8 cellular contexts compared by ENCODE assay signal in genomic region chr17:77127735-77128361, GRCh38. TPM values are rescaled to one million over a fixed set of nuclear protein-coding genes. Genes with fewer than 3 reads are reported as not detected.
DNase-seq lines count a peak whose midpoint lies in the region; ATAC-seq, FAIRE-seq and TF ChIP-seq lines count a peak whose summit lies in the region.

No MANE protein-coding gene starts in this region.

- no peaks in the 10 kb centered on the region for H3K27me3 ChIP-seq in PC-3 (ENCODE audit: low read length)
- no peaks in the 10 kb centered on the region for H3K27me3 ChIP-seq in keratinocyte (ENCODE audit: control insufficient read depth, extremely low read depth, insufficient read depth, low read length)
- H3K27me3 ChIP-seq in mesendoderm (ENCODE audit: insufficient read depth, low read length, poor library complexity): no peaks in the 10 kb centered on the region
- H3K27me3 ChIP-seq in GM23338 (ENCODE audit: insufficient read depth): no peaks in the 10 kb centered on the region

- H3K4me1 Mint-ChIP-seq in GM23338: peaks cover 3% of the 10 kb centered on the region; the same call in 2 of the 3 replicates

- ATAC-seq in PC-3 (no peak), GM23338 (no peak), GM19395 (IDR thresholded peaks at IDR 0.05; ENCODE audit: unreplicated experiment) (no peak)

- H3K9me3 ChIP-seq in PC-3 (ENCODE audit: low read length): no peaks in the 10 kb centered on the region
- H3K9me3 ChIP-seq in keratinocyte (ENCODE audit: control insufficient read depth, low read depth, low read length): no peaks in the 10 kb centered on the region

- H4K20me1 ChIP-seq in PC-3 (ENCODE audit: low read length): no peaks in the 10 kb centered on the region
- H4K20me1 ChIP-seq in keratinocyte (ENCODE audit: control insufficient read depth, extremely low read depth, insufficient read depth, low read length): no peaks in the 10 kb centered on the region
- no peaks in the 10 kb centered on the region for H4K20me1 ChIP-seq in GM23338 (replicated peaks; ENCODE audit: insufficient read depth)

- H4K5ac ChIP-seq in mesendoderm (ENCODE audit: low read length): no peak overlapping the region

- no peaks in the 10 kb centered on the region for H3K36me3 ChIP-seq in PC-3 (ENCODE audit: low read depth, low read length)
- no peaks in the 10 kb centered on the region for H3K36me3 ChIP-seq in keratinocyte (ENCODE audit: control insufficient read depth in 2 of 2, extremely low read depth in 1 of 2, insufficient read depth in 2 of 2, low read length in 2 of 2)
- no peaks in the 10 kb centered on the region for H3K36me3 ChIP-seq in mesendoderm (ENCODE audit: control insufficient read depth, insufficient read depth, low read length)
- H3K36me3 ChIP-seq in GM23338 (ENCODE audit: insufficient read depth): no peaks in the 10 kb centered on the region

- H3K4me2 ChIP-seq in PC-3 (ENCODE audit: low read length) (no peak overlapping the region), keratinocyte (ENCODE audit: control insufficient read depth, extremely low read depth, insufficient read depth, low read depth, low read length) (peak overlapping the region; percentile 64), mesendoderm (ENCODE audit: low read length) (no peak overlapping the region), GM23338 (no peak overlapping the region)

- H2BK15ac ChIP-seq in mesendoderm (replicated peaks; ENCODE audit: low read depth): no peak overlapping the region

- no peak overlapping the region for H3K23ac ChIP-seq in mesendoderm (ENCODE audit: low read length)

- H3K18ac ChIP-seq in mesendoderm (ENCODE audit: low read length): no peak overlapping the region

- H3K4me3 Mint-ChIP-seq in GM23338: no peak overlapping the region; the same call in 2 of the 3 replicates

- H3K36me3 Mint-ChIP-seq in GM23338 (ENCODE audit: low read depth): no peaks in the 10 kb centered on the region

- FAIRE-seq in keratinocyte (lab: Jason Lieb, UNC): no peak

- H3K9me1 ChIP-seq in keratinocyte (ENCODE audit: control insufficient read depth, extremely low read depth, insufficient read depth, low read length): no peaks in the 10 kb centered on the region

- no peak overlapping the region for H2AK5ac ChIP-seq in mesendoderm (ENCODE audit: low read length)

- no TSS peak for BruUV-seq in PC-3 (replicated peaks; lab: Mats Ljungman, UMichigan)

- dilution Hi-C loops in keratinocyte (cut with MboI; ENCODE audit: extremely low pct_ligation_motif_present, low sequenced_read_pairs): no loop called here

- no peak for DNase-seq in PC-3
- DNase-seq in activated gamma-delta T cell (lab: John Stamatoyannopoulos, UW): peak; percentile 51
- no peak for DNase-seq in keratinocyte (ENCODE audit: low read depth, low spot score)
- peak; percentile 31 to 73 for DNase-seq in stimulated activated CD4-positive, alpha-beta T cell treated with anti-CD3 and anti-CD28 coated beads, Interleukin-4, amount 100 ng/mL, for 4 hours
- DNase-seq in NK-92 treated with Interleukin-12 subunit alpha and Interleukin-12 subunit beta, amount 100 ng/mL, for 24 hours (lab: John Stamatoyannopoulos, UW): no peak
- no peak for DNase-seq in mesendoderm
- no peak for DNase-seq in GM23338 (ENCODE audit: low spot score)

- H3K79me2 ChIP-seq in PC-3 (ENCODE audit: low read length) (0 out of 2 replicates have a peak, but pooled peaks cover 4% of the 10 kb centered on the region), keratinocyte (ENCODE audit: control insufficient read depth, insufficient read depth, low read length) (no peaks in the 10 kb centered on the region), mesendoderm (ENCODE audit: control insufficient read depth, insufficient read depth, low read length) (no peaks in the 10 kb centered on the region), GM23338 (replicated peaks; ENCODE audit: insufficient read depth) (no peaks in the 10 kb centered on the region)

- H2AFZ ChIP-seq in PC-3 (ENCODE audit: low read length): no peak overlapping the region
- peak overlapping the region; percentile 81 for H2AFZ ChIP-seq in keratinocyte (ENCODE audit: control insufficient read depth, low read length)
- no peak overlapping the region for H2AFZ ChIP-seq in GM23338

- H3K9me2 ChIP-seq in PC-3 (replicated peaks; ENCODE audit: low read length) (no peaks in the 10 kb centered on the region), GM23338 (ENCODE audit: insufficient read depth) (no peaks in the 10 kb centered on the region)

- H4K8ac ChIP-seq in mesendoderm (ENCODE audit: low read depth, low read length): no peak overlapping the region

- H3K4me3 ChIP-seq in PC-3 (ENCODE audit: low read length): no peak overlapping the region
- H3K4me3 ChIP-seq in keratinocyte (ENCODE audit: control insufficient read depth in 2 of 3, extremely low read depth in 1 of 3, insufficient read depth in 2 of 3, low read depth in 1 of 3, low read length in 3 of 3): peak overlapping the region in 1 of 3 experiments; percentile 36
- H3K4me3 ChIP-seq in mesendoderm (ENCODE audit: low read length): no peak overlapping the region
- H3K4me3 ChIP-seq in GM23338: no peak overlapping the region

- POLR2A ChIA-PET in PC-3 (lab: Charles Lee; ENCODE audit: unreplicated experiment): no interaction called here

- no peak overlapping the region for H2BK120ac ChIP-seq in mesendoderm (ENCODE audit: low read depth, low read length)

- no CpG with 5 or more reads among the region's 18 CpGs for WGBS in mesendoderm (ENCODE audit: extremely low coverage, insufficient coverage, low lambda C conversion rate)

- no peaks in the 10 kb centered on the region for H3K79me1 ChIP-seq in mesendoderm (ENCODE audit: low read length)

- CTCF ChIA-PET in PC-3 (lab: Charles Lee): interaction anchor here (0.7 kb wide), 1 partner anchor 18 kb away, joined by 4 read pairs; no protein-coding TSS in a partner anchor

- no peak overlapping the region for H3K4ac ChIP-seq in mesendoderm (ENCODE audit: low read depth, low read length)

- no peak overlapping the region for H3K56ac ChIP-seq in mesendoderm (ENCODE audit: low read length)

- H3F3A ChIP-seq in PC-3 (ENCODE audit: low read length, unreplicated experiment): peaks cover 21% of the 10 kb centered on the region
- no peaks in the 10 kb centered on the region for H3F3A ChIP-seq in GM23338 (replicated peaks; ENCODE audit: low read depth)

- H3K9ac ChIP-seq in PC-3 (ENCODE audit: low read length): no peak overlapping the region
- H3K9ac ChIP-seq in keratinocyte (ENCODE audit: control insufficient read depth, extremely low read depth, insufficient read depth, low read length): peak overlapping the region; percentile 66
- no peak overlapping the region for H3K9ac ChIP-seq in mesendoderm (ENCODE audit: low read length)

- no peak overlapping the region for H2BK5ac ChIP-seq in mesendoderm (ENCODE audit: low read length)

- H3K27me3 Mint-ChIP-seq in GM23338 (ENCODE audit: insufficient read depth, low read depth, poor library complexity): no peaks in the 10 kb centered on the region

- TF ChIP-seq CTCF in PC-3 (conservative IDR thresholded peaks at IDR 0.05; ENCODE audit: low read depth, low read length) (no peak), keratinocyte (optimal IDR thresholded peaks at IDR 0.05 in 1 of 3, IDR thresholded peaks at IDR 0.05 in 1 of 3, conservative IDR thresholded peaks at IDR 0.05 in 1 of 3; ENCODE audit: extremely low read depth in 1 of 3, insufficient read depth in 2 of 3, low read length in 3 of 3) (no peak), GM23338 (conservative IDR thresholded peaks at IDR 0.05; ENCODE audit: low read depth in 2 of 2) (no peak)

- peaks cover 60% of the 10 kb centered on the region for H3K4me1 ChIP-seq in PC-3 (ENCODE audit: insufficient read depth, low read length)
- H3K4me1 ChIP-seq in keratinocyte (ENCODE audit: control insufficient read depth, extremely low read depth, insufficient read depth, low read length): peaks cover 67% of the 10 kb centered on the region
- peaks cover 6% of the 10 kb centered on the region for H3K4me1 ChIP-seq in mesendoderm (ENCODE audit: control insufficient read depth, low read depth, low read length)
- H3K4me1 ChIP-seq in GM23338 (ENCODE audit: insufficient read depth): no peaks in the 10 kb centered on the region

- peak overlapping the region; percentile 95; the same call in 1 of the 2 replicates for H3K27ac ChIP-seq in PC-3 (ENCODE audit: low read length)
- H3K27ac ChIP-seq in keratinocyte (ENCODE audit: control insufficient read depth, insufficient read depth, low read length): peak overlapping the region; percentile 61
- no peak overlapping the region for H3K27ac ChIP-seq in mesendoderm (ENCODE audit: low read depth, low read length)
- no peak overlapping the region for H3K27ac ChIP-seq in GM23338 (ENCODE audit: low read depth)

- no peaks in the 10 kb centered on the region for H3K9me3 Mint-ChIP-seq in GM23338

- H3K27ac Mint-ChIP-seq in GM23338: no peak overlapping the region

- intact Hi-C loops in PC-3 (cut with micrococcal nuclease): no loop called here

TF ChIP-seq in GM23338, 12 proteins besides CTCF, POLR2A, EP300 and RAD21 (continues in another document):
- TF ChIP-seq EZH2phosphoT487 (IDR thresholded peaks at IDR 0.05; ENCODE audit: unreplicated experiment): no peak
- no peak for TF ChIP-seq CREB1 (CRISPR knock-in tag; IDR thresholded peaks at IDR 0.05; ENCODE audit: low read depth)
- no peak for TF ChIP-seq ZNF331 (CRISPR knock-in tag; IDR thresholded peaks at IDR 0.05; ENCODE audit: low read depth)
- no peak for TF ChIP-seq ZNF114 (CRISPR knock-in tag; IDR thresholded peaks at IDR 0.05)
- TF ChIP-seq JUNB (IDR thresholded peaks at IDR 0.05; ENCODE audit: unreplicated experiment): no peak

RNA-seq across cellular contexts. Expression of gene SEC14L1, which starts 12.9 kb away (rescaled TPM):
- 39.8 and 50.9 TPM in 2 replicates for total RNA-seq in PC-3 (2014; rRNA removed)
- polyA plus RNA-seq in keratinocyte (20.1 to 44.6 TPM (median 35.6 TPM) in 3 replicates), GM23338 (2016; fragmentation: Nextera tagmentation; extraction: Ambion mirVana) (26.8 and 32.3 TPM in 2 replicates)
- 114 TPM for polyA plus RNA-seq in keratinocyte (2011; ENCODE audit: low read depth)
- 38.6 and 56.2 TPM in 2 replicates for polyA plus RNA-seq in keratinocyte (2011; cell fraction: cytosol; rRNA removed)
- 55.1 and 64.2 TPM in 2 replicates for polyA plus RNA-seq in keratinocyte (2011; cell fraction: nucleus; rRNA removed)
- 40.0 and 57.5 TPM in 2 replicates for polyA plus RNA-seq in keratinocyte (2012; ENCODE audit: low replicate concordance)
- 32.6 to 43.9 TPM (median 43.7 TPM) in 3 replicates for polyA minus RNA-seq in keratinocyte
- polyA minus RNA-seq in keratinocyte (2011; cell fraction: cytosol; rRNA and poly(A)+ RNA removed): 58.9 TPM
- 34.9 and 68.3 TPM in 2 replicates for polyA minus RNA-seq in keratinocyte (2011; cell fraction: nucleus; rRNA and poly(A)+ RNA removed)
- 29.1 TPM for polyA plus RNA-seq in mesendoderm (2013, experiment 1 of 2)
- 31.2 TPM for polyA plus RNA-seq in mesendoderm (2013, experiment 2 of 2)
- total RNA-seq in GM23338 (2014; rRNA removed; shearing (Covaris generic)): 54.8 and 81.8 TPM in 2 replicates

Comparison
In these comparisons a context has a peak if more than half of its experiments do, and no peak if none do; other contexts are left out.
1. DNase-seq: peak in activated gamma-delta T cell (single experiment) and stimulated activated CD4-positive, alpha-beta T cell treated with anti-CD3 and anti-CD28 coated beads, Interleukin-4, amount 100 ng/mL, for 4 hours (2 of 2); none in PC-3 (single experiment), keratinocyte (single experiment), NK-92 treated with Interleukin-12 subunit alpha and Interleukin-12 subunit beta, amount 100 ng/mL, for 24 hours (single experiment), mesendoderm (single experiment) and GM23338 (single experiment).
2. H3K27ac ChIP-seq: peak in PC-3 (single experiment) and keratinocyte (single experiment); none in mesendoderm (single experiment) and GM23338 (single experiment).